ENCODE assay signal across 27 cellular contexts in the genomic region with DNA sequence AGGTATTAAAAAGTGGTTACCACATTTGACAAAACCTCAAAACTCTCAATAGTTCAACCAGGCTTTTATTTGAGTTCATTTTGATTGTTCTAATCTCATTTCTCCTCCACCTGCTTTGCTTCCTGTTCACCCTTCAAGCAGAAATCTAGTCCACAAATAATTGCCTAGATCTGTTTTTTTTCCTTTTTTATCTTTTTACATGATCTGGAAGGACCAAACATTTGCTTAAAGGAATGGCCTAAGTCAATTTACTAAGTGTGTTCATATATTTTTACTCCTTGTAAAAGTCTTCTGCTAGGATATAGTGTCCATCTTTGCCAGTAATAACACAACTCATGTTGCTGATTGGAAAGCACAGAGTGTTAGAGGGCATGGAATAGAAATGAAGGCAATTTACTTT. TPM values are rescaled to one million over a fixed set of nuclear protein-coding genes. Genes with fewer than 3 reads are reported as not detected.
DNase-seq lines count a peak whose midpoint lies in the region; ATAC-seq, FAIRE-seq and TF ChIP-seq lines count a peak whose summit lies in the region.
"Had no signal": no experiment of that assay in that cellular context is flagged by ENCODE, and none has a peak within 500 bp of the region (broad histone marks: within the 10 kb centered on the region; RNA-seq: fewer than 3 reads in every experiment).

No MANE protein-coding gene starts in this region.

- CTCF ChIA-PET in A549 (lab: Yijun Ruan, JAX), result no interaction called here

- no peak overlapping the region for H3K4me3 Mint-ChIP-seq in nephron
- no peak overlapping the region for H3K4me3 Mint-ChIP-seq in stimulated activated memory B cell treated with anti-CD40 and anti-IgM and Interleukin-4, amounts not matched to agents 10 μg/mL and 1 μg/mL and 100 μg/mL, for 72 hours
- H3K4me3 Mint-ChIP-seq: CD14-positive monocyte; CD4-positive, alpha-beta T cell; CD8-positive, alpha-beta memory T cell; HFFc6 had no signal

- no peaks in the 10 kb centered on the region for H3K36me3 Mint-ChIP-seq in nephron (ENCODE audit: low read depth)
- no peaks in the 10 kb centered on the region for H3K36me3 Mint-ChIP-seq in stimulated activated memory B cell treated with anti-CD40 and anti-IgM and Interleukin-4, amounts not matched to agents 10 μg/mL and 1 μg/mL and 100 μg/mL, for 72 hours
- H3K36me3 Mint-ChIP-seq: CD14-positive monocyte had no signal

- TF ChIP-seq EP300 in A549 (IDR thresholded peaks at IDR 0.05), result no peak

- H3K9me3 ChIP-seq in A549 (no peaks in the 10 kb centered on the region), right cardiac atrium (ENCODE audit: control insufficient read depth, low read length) (no peaks in the 10 kb centered on the region)
- H3K9me3 ChIP-seq: BE2C; BLaER1 treated with 17β-estradiol and CSF1 and Interleukin-3, amounts not matched to agents 10 nM and 100 nM; HAP-1 had no signal

- intact Hi-C loops in right cardiac atrium (cut with DNase I), result no loop called here

- no peak overlapping the region for H3K4me2 ChIP-seq in A549
- H3K4me2 ChIP-seq: BLaER1 treated with 17β-estradiol and CSF1 and Interleukin-3, amounts not matched to agents 10 nM and 100 nM had no signal

- H3K27ac ChIP-seq in A549 (no peak overlapping the region), VCaP (peak overlapping the region; percentile 63), right cardiac atrium (ENCODE audit: low read length) (no peak overlapping the region)
- H3K27ac ChIP-seq: 22Rv1; BLaER1 treated with 17β-estradiol and CSF1 and Interleukin-3, amounts not matched to agents 10 nM and 100 nM had no signal

- no peaks in the 10 kb centered on the region for H3K9me3 Mint-ChIP-seq in nephron
- no peaks in the 10 kb centered on the region for H3K9me3 Mint-ChIP-seq in stimulated activated memory B cell treated with anti-CD40 and anti-IgM and Interleukin-4, amounts not matched to agents 10 μg/mL and 1 μg/mL and 100 μg/mL, for 72 hours
- H3K9me3 Mint-ChIP-seq: CD4-positive, alpha-beta T cell; HFFc6 had no signal

- FAIRE-seq in A549 (lab: Jason Lieb, UNC), result peak; percentile 56
- FAIRE-seq: A204.1, D721Med, GM12878, H54 had no signal

- H3K27me3 ChIP-seq in right cardiac atrium (ENCODE audit: control insufficient read depth, insufficient read depth), result no peaks in the 10 kb centered on the region
- H3K27me3 ChIP-seq: BE2C had no signal

- H3K4me3 ChIP-seq in A549 (no peak overlapping the region), right cardiac atrium (ENCODE audit: low read length) (no peak overlapping the region)
- H3K4me3 ChIP-seq: BLaER1 treated with 17β-estradiol and CSF1 and Interleukin-3, amounts not matched to agents 10 nM and 100 nM; GM12878; HAP-1 had no signal

- no peak for TF ChIP-seq POLR2A in A549 (IDR thresholded peaks at IDR 0.05; ENCODE audit: low read length)

- peaks cover 3% of the 10 kb centered on the region for H3K27me3 Mint-ChIP-seq in nephron (ENCODE audit: low read depth)
- no peaks in the 10 kb centered on the region for H3K27me3 Mint-ChIP-seq in stimulated activated memory B cell treated with anti-CD40 and anti-IgM and Interleukin-4, amounts not matched to agents 10 μg/mL and 1 μg/mL and 100 μg/mL, for 72 hours

- no peaks in the 10 kb centered on the region for H3K4me1 ChIP-seq in A549
- no peaks in the 10 kb centered on the region for H3K4me1 ChIP-seq in right cardiac atrium (ENCODE audit: control insufficient read depth, insufficient read depth, low read length)
- H3K4me1 ChIP-seq: BLaER1 treated with 17β-estradiol and CSF1 and Interleukin-3, amounts not matched to agents 10 nM and 100 nM had no signal

- POLR2A ChIA-PET in A549 (lab: Yijun Ruan, JAX), result no interaction called here

- no peak for ATAC-seq in A549
- ATAC-seq in stimulated activated memory B cell treated with anti-CD40 and anti-IgM and Interleukin-4, amounts not matched to agents 10 μg/mL and 1 μg/mL and 100 μg/mL, for 72 hours, result no peak
- no peak for ATAC-seq in right cardiac atrium
- ATAC-seq: GM12878 had no signal

- TF ChIP-seq CTCF in A549 (IDR thresholded peaks at IDR 0.05) (no peak), VCaP (conservative IDR thresholded peaks at IDR 0.05) (no peak), nephron (IDR thresholded peaks at IDR 0.05; ENCODE audit: unreplicated experiment in 3 of 3) (no peak)

- TF ChIP-seq RAD21 in A549 (conservative IDR thresholded peaks at IDR 0.05 in 1 of 2, IDR thresholded peaks at IDR 0.05 in 1 of 2), result no peak

- no peak for DNase-seq in A549 (ENCODE audit: low read depth in 1 of 2, low spot score in 1 of 2)
- DNase-seq in SK-N-DZ (ENCODE audit: low spot score), result peak; percentile 78
- DNase-seq in NCI-H2171 (lab: John Stamatoyannopoulos, UW), result no peak
- no peak for DNase-seq in foreskin melanocyte
- DNase-seq in right cardiac atrium, result no peak
- DNase-seq: ACHN; AML-193; BE2C; CD4-positive, alpha-beta T cell; CD8-positive, alpha-beta memory T cell; DMS 273 treated with DMSO at 0.1 percent for 48 hours; DMS79; EL; GDM1; GOT3; HFFc6 had no signal

- H3K27ac Mint-ChIP-seq in nephron, result peak overlapping the region in 2 of 3 experiments; percentile 2 to 16
- H3K27ac Mint-ChIP-seq in stimulated activated memory B cell treated with anti-CD40 and anti-IgM and Interleukin-4, amounts not matched to agents 10 μg/mL and 1 μg/mL and 100 μg/mL, for 72 hours, result no peak overlapping the region
- H3K27ac Mint-ChIP-seq: CD14-positive monocyte; CD4-positive, alpha-beta T cell; CD8-positive, alpha-beta memory T cell; HFFc6 had no signal

- H3K4me1 Mint-ChIP-seq in nephron, result peaks cover 13% of the 10 kb centered on the region
- no peaks in the 10 kb centered on the region for H3K4me1 Mint-ChIP-seq in stimulated activated memory B cell treated with anti-CD40 and anti-IgM and Interleukin-4, amounts not matched to agents 10 μg/mL and 1 μg/mL and 100 μg/mL, for 72 hours
- H3K4me1 Mint-ChIP-seq: CD8-positive, alpha-beta memory T cell had no signal

TF ChIP-seq in A549, 52 proteins besides CTCF, POLR2A, EP300 and RAD21 (continues in another document):
- TF ChIP-seq, protein P1, sequence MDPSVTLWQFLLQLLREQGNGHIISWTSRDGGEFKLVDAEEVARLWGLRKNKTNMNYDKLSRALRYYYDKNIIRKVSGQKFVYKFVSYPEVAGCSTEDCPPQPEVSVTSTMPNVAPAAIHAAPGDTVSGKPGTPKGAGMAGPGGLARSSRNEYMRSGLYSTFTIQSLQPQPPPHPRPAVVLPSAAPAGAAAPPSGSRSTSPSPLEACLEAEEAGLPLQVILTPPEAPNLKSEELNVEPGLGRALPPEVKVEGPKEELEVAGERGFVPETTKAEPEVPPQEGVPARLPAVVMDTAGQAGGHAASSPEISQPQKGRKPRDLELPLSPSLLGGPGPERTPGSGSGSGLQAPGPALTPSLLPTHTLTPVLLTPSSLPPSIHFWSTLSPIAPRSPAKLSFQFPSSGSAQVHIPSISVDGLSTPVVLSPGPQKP (IDR thresholded peaks at IDR 0.05; ENCODE audit: low read depth, low read length), result no peak
- TF ChIP-seq MAZ (IDR thresholded peaks at IDR 0.05; ENCODE audit: borderline replicate concordance, low read depth, low read length) (no peak), REST (IDR thresholded peaks at IDR 0.05) (no peak), BCL3 (IDR thresholded peaks at IDR 0.05) (no peak), CEBPB (IDR thresholded peaks at IDR 0.05) (no peak), ZNF302 (CRISPR knock-in tag; IDR thresholded peaks at IDR 0.05) (no peak)

RNA-seq across cellular contexts. Expression of gene VEGFD, which starts 26.2 kb away (rescaled TPM):
- 1.8 and 2.0 TPM in 2 replicates for polyA plus RNA-seq in A549 (2011; rRNA removed)
- 0.63 and 1.0 TPM in 2 replicates for polyA plus RNA-seq in A549 (2012; cell fraction: cytosol; rRNA removed)
- polyA plus RNA-seq in A549 (2012; cell fraction: nucleus; rRNA removed), result 3.0 and 7.6 TPM in 2 replicates
- 0.57 to 0.66 TPM (median 0.62 TPM) in 3 replicates for polyA plus RNA-seq in A549 (2017; fragmentation: RNase III; extraction: RNeasy Plus Mini Kit Qiagen cat#74134 plus additional on column Dnase treatment)
- 0.44 and 0.54 TPM in 2 replicates for polyA minus RNA-seq in A549 (2011; rRNA and poly(A)+ RNA removed)
- 144 and 159 TPM in 2 replicates for polyA plus RNA-seq in SK-N-DZ (2014; cell fraction: cytosol; rRNA removed)
- 69.4 and 81.9 TPM in 2 replicates for polyA plus RNA-seq in SK-N-DZ (2014; cell fraction: nucleus; rRNA removed)
- 1 to 10 TPM in 2 of 4 donors, under 1 TPM in 2; 0.93 to 1.9 (median 1.0) TPM for total RNA-seq in right cardiac atrium
- polyA plus RNA-seq in right cardiac atrium, result 1.6 TPM
- total RNA-seq: CD4-positive, alpha-beta T cell; CD8-positive, alpha-beta memory T cell; GM12878; HFFc6 had no signal
- polyA plus RNA-seq: CD14-positive monocyte; CD8-positive, alpha-beta memory T cell had no signal
